13 cellular contexts compared by ENCODE assay signal in genomic region chr18:31223371-31223770, GRCh38.
DNase-seq lines count a peak whose midpoint lies in the region; ATAC-seq and TF ChIP-seq lines count a peak whose summit lies in the region.
"Had no signal": no experiment of that assay in that cellular context is flagged by ENCODE, and none has a peak within 500 bp of the region (broad histone marks: within the 10 kb centered on the region; RNA-seq: fewer than 3 reads in every experiment).

No MANE protein-coding gene starts in this region.

- no peak for TF ChIP-seq CTCF in left ventricle myocardium inferior (IDR thresholded peaks at IDR 0.05; ENCODE audit: borderline replicate concordance)

- H3K79me1 ChIP-seq in mesenchymal stem cell (replicated peaks; ENCODE audit: low read length, poor library complexity, severe bottlenecking) = no peaks in the 10 kb centered on the region

- H4K91ac ChIP-seq in mesenchymal stem cell (ENCODE audit: low read length) = no peak overlapping the region

- H3K4me3 ChIP-seq in left ventricle myocardium inferior (peak overlapping the region; percentile 48), mesenchymal stem cell (ENCODE audit: insufficient read depth in 1 of 2, low read depth in 1 of 2, low read length in 2 of 2) (no peak overlapping the region)

- H3K4me1 ChIP-seq in left ventricle myocardium inferior = peaks cover 9% of the 10 kb centered on the region
- H3K4me1 ChIP-seq in mesenchymal stem cell (ENCODE audit: control insufficient read depth, insufficient read depth, low read depth, low read length) = peaks cover 3% of the 10 kb centered on the region

- intact Hi-C loops in left ventricle myocardium inferior (cut with micrococcal nuclease) = no loop called here
- intact Hi-C loops in left ventricle myocardium superior (cut with micrococcal nuclease) = no loop called here

- no peak overlapping the region for H2BK120ac ChIP-seq in mesenchymal stem cell (ENCODE audit: low read depth, low read length)

- no peak overlapping the region for H3K18ac ChIP-seq in mesenchymal stem cell (ENCODE audit: low read depth in 1 of 2, low read length in 2 of 2)

- no peak for ATAC-seq in left ventricle myocardium superior
- peak; percentile 38 for ATAC-seq in GM19463 (IDR thresholded peaks at IDR 0.05; ENCODE audit: unreplicated experiment)
- no peak for ATAC-seq in GM21390 (IDR thresholded peaks at IDR 0.05; ENCODE audit: unreplicated experiment)

- no peak overlapping the region for H2AFZ ChIP-seq in mesenchymal stem cell (ENCODE audit: low read depth, low read length)

- H3K36me3 ChIP-seq in left ventricle myocardium inferior (no peaks in the 10 kb centered on the region), mesenchymal stem cell (ENCODE audit: control insufficient read depth in 1 of 2, insufficient read depth in 2 of 2, low read depth in 1 of 2, low read length in 2 of 2) (no peaks in the 10 kb centered on the region)

- H3K9me3 ChIP-seq in left ventricle myocardium inferior (replicated peaks) (peaks cover 24% of the 10 kb centered on the region), mesenchymal stem cell (ENCODE audit: control insufficient read depth, low read length) (peaks cover 4% of the 10 kb centered on the region)

- 96% methylated on average over 6 of the region's 6 CpGs for WGBS in mesenchymal stem cell

- no peak overlapping the region for H3K4ac ChIP-seq in mesenchymal stem cell (ENCODE audit: low read depth in 1 of 2, low read length in 2 of 2)

- H2BK15ac ChIP-seq in mesenchymal stem cell (ENCODE audit: low read depth, poor library complexity, severe bottlenecking) = no peak overlapping the region

- H3K27ac ChIP-seq in left ventricle myocardium inferior (replicated peaks) (peak overlapping the region; percentile 94), mesenchymal stem cell (ENCODE audit: low read length, poor library complexity, severe bottlenecking) (no peak overlapping the region)

- H4K8ac ChIP-seq in mesenchymal stem cell (ENCODE audit: low read length) = no peak overlapping the region

- no peak overlapping the region for H3K4me2 ChIP-seq in mesenchymal stem cell (ENCODE audit: low read length, poor library complexity, severe bottlenecking)

- no peak for DNase-seq in left ventricle myocardium inferior
- DNase-seq in left ventricle myocardium superior = no peak
- DNase-seq in NCI-H526 treated with DMSO at 0.1 percent for 48 hours (lab: John Stamatoyannopoulos, UW) = peak; percentile 61
- no peak for DNase-seq in mesenchymal stem cell
- DNase-seq in stimulated activated CD4-positive, alpha-beta T cell treated with anti-CD3 and anti-CD28 coated beads, Interleukin-1b, Interleukin-23, amount 100 ng/mL, for 48 hours = no peak
- DNase-seq: C1 segment of cervical spinal cord; Calu3; CD4-positive, alpha-beta T cell; DMS 273 treated with DMSO at 0.1 percent for 48 hours; GOT3; H9 had no signal

- H2BK12ac ChIP-seq in mesenchymal stem cell (ENCODE audit: low read length in 2 of 2) = no peak overlapping the region

- no peak overlapping the region for H2BK5ac ChIP-seq in mesenchymal stem cell (ENCODE audit: low read depth, low read length, poor library complexity, severe bottlenecking)

- H3K14ac ChIP-seq in mesenchymal stem cell (ENCODE audit: low read length in 2 of 2) = no peak overlapping the region

- no peak overlapping the region for H3K23ac ChIP-seq in mesenchymal stem cell (ENCODE audit: low read length in 2 of 2)

- H3K27me3 ChIP-seq in left ventricle myocardium inferior (ENCODE audit: low read depth) = no peaks in the 10 kb centered on the region
- no peaks in the 10 kb centered on the region for H3K27me3 ChIP-seq in mesenchymal stem cell (ENCODE audit: control insufficient read depth in 1 of 2, insufficient read depth in 1 of 2, low read length in 2 of 2)

- no peak overlapping the region for H3K9ac ChIP-seq in mesenchymal stem cell (ENCODE audit: low read length)

- peak overlapping the region; percentile 62 for H2AK5ac ChIP-seq in mesenchymal stem cell (ENCODE audit: low read length, severe bottlenecking)
